In the genomic region with DNA sequence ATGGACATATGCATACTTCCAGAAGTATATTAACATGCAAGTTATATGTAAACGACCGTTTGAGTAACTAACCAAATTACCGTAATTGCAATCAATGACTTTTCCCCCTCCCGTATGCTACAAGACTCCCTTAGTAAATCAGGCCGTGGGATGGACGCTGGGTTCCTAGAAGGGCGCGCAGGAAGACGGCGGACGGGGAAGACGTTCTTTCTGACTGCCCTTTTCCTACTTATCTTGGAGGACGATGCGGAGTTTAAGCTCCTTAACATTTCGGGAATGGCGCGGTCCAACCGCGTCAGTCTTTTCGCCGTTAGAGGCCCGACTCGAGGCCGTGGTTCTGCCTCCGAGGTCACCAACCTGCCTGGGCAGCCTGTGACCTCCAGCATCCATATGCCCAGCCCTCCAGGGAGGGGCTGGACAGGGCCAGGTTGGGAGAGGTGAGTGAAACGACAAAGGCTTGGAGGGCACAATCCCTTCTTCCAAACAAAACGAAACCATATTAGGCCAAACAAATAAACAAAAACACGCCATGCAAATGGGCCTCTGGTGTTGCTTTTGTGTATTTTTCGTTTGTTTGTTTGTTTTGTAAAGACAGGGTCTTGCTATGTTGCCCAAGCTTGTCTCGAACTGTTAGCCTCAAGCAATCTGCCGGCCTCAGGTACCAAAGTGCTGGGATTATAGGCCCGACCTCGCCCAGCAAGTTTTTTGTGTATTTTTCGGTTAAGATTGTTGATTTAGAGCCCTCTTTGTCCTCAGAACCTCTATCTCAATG, we compare ENCODE assay signal across 8 cellular contexts. TPM values are rescaled to one million over a fixed set of nuclear protein-coding genes. Genes with fewer than 3 reads are reported as not detected.
DNase-seq lines count a peak whose midpoint lies in the region; ATAC-seq and TF ChIP-seq lines count a peak whose summit lies in the region.

No MANE protein-coding gene starts in this region.

- H3K27ac ChIP-seq in OCI-LY3 (ENCODE audit: low read length) (peak overlapping the region; percentile 77), dorsolateral prefrontal cortex (peak overlapping the region; percentile 83 to 98 (median 95)), uterus (peak overlapping the region; percentile 91 to 94)

- H3K9me3 Mint-ChIP-seq in Caco-2 (ENCODE audit: unreplicated experiment) (no peaks in the 10 kb centered on the region), mesothelial cell of epicardium (no peaks in the 10 kb centered on the region)

- H3K27ac Mint-ChIP-seq in Caco-2 (ENCODE audit: unreplicated experiment) (peak overlapping the region; percentile 95), mesothelial cell of epicardium (peak overlapping the region; percentile 99)

- ATAC-seq in GM21723 (IDR thresholded peaks at IDR 0.05; ENCODE audit: unreplicated experiment) = peak; percentile 8

- TF ChIP-seq CTCF in Caco-2 (IDR thresholded peaks at IDR 0.05; ENCODE audit: insufficient read depth in 1 of 2, low read depth in 1 of 2, low read length in 1 of 2, severe bottlenecking in 1 of 2, unreplicated experiment in 1 of 2) = no peak
- no peak for TF ChIP-seq CTCF in OCI-LY3 (IDR thresholded peaks at IDR 0.05; ENCODE audit: low read depth, low read length)
- no peak for TF ChIP-seq CTCF in dorsolateral prefrontal cortex (IDR thresholded peaks at IDR 0.05 in 54 of 56, conservative IDR thresholded peaks at IDR 0.05 in 2 of 56; ENCODE audit: low read depth in 1 of 56, partially characterized antibody in 56 of 56)
- no peak for TF ChIP-seq CTCF in mesothelial cell of epicardium (IDR thresholded peaks at IDR 0.05; ENCODE audit: unreplicated experiment)
- TF ChIP-seq CTCF in uterus (IDR thresholded peaks at IDR 0.05) = no peak

- peak overlapping the region; percentile 98 for H3K4me3 Mint-ChIP-seq in Caco-2 (ENCODE audit: unreplicated experiment)
- peak overlapping the region; percentile 85 for H3K4me3 Mint-ChIP-seq in mesothelial cell of epicardium

- H3K36me3 ChIP-seq in Caco-2 (ENCODE audit: control insufficient read depth, insufficient read depth, low read length) (peaks cover 2% of the 10 kb centered on the region; the same call in 1 of the 2 replicates), OCI-LY3 (replicated peaks; ENCODE audit: low read depth, low read length) (peaks cover 19% of the 10 kb centered on the region), uterus (no peaks in the 10 kb centered on the region)

- intact Hi-C loops in Caco-2 (cut with micrococcal nuclease; ENCODE audit: unreplicated experiment) (loop anchor here (1.0 to 2.0 kb wide), 3 partner anchors 14 to 47 kb away; no protein-coding TSS in a partner anchor), dorsolateral prefrontal cortex (cut with DNase I) (loop anchor here (1.0 to 5.0 kb wide), 2 partner anchors 46 kb away; a partner anchor contains a TSS), uterus (cut with DNase I; ENCODE audit: low total_unique reads) (no loop called here)

- H3K9me3 ChIP-seq in Caco-2 = no peaks in the 10 kb centered on the region
- H3K9me3 ChIP-seq in OCI-LY3 (ENCODE audit: insufficient read depth, low read length) = no peaks in the 10 kb centered on the region
- H3K9me3 ChIP-seq in uterus = no peaks in the 10 kb centered on the region

- peak overlapping the region; percentile 75 for H3K4me3 ChIP-seq in Caco-2 (ENCODE audit: low read depth, low read length)
- peak overlapping the region; percentile 93 for H3K4me3 ChIP-seq in OCI-LY3 (ENCODE audit: low read length)
- peak overlapping the region; percentile 49 to 96 (median 87) for H3K4me3 ChIP-seq in dorsolateral prefrontal cortex
- peak overlapping the region; percentile 61 to 62 for H3K4me3 ChIP-seq in uterus

- H2AFZ ChIP-seq in OCI-LY3 (ENCODE audit: low read depth, low read length) = peak overlapping the region; percentile 70

- POLR2A ChIA-PET in Caco-2 (lab: Charles Lee) = interaction anchor here (0.9 to 1.7 kb wide), 10 partner anchors 10 to 212 kb away, joined by 3 to 17 read pairs (median 4); a partner anchor contains a TSS

- H3K4me2 ChIP-seq in OCI-LY3 (ENCODE audit: low read length) = peak overlapping the region; percentile 98

- H3K79me2 ChIP-seq in OCI-LY3 (ENCODE audit: low read length) = peaks cover 30% of the 10 kb centered on the region

- H3K9ac ChIP-seq in OCI-LY3 (ENCODE audit: low read length) = peak overlapping the region; percentile 84

- H3K36me3 Mint-ChIP-seq in Caco-2 (ENCODE audit: insufficient read depth, unreplicated experiment) (peaks cover 18% of the 10 kb centered on the region), mesothelial cell of epicardium (peaks cover 2% of the 10 kb centered on the region)

- TF ChIP-seq POLR2A in uterus (IDR thresholded peaks at IDR 0.05) = no peak

- H3K4me1 ChIP-seq in Caco-2 (peaks cover 11% of the 10 kb centered on the region), OCI-LY3 (ENCODE audit: low read length) (peaks cover 20% of the 10 kb centered on the region), uterus (peaks cover 0 to 4% of the 10 kb centered on the region in 2 donors)

- H3K27me3 ChIP-seq in Caco-2 (replicated peaks; ENCODE audit: control insufficient read depth, insufficient read depth, low read length) = no peaks in the 10 kb centered on the region
- H3K27me3 ChIP-seq in OCI-LY3 (ENCODE audit: low read depth, low read length) = no peaks in the 10 kb centered on the region
- no peaks in the 10 kb centered on the region for H3K27me3 ChIP-seq in dorsolateral prefrontal cortex
- H3K27me3 ChIP-seq in uterus = no peaks in the 10 kb centered on the region

- H4K20me1 ChIP-seq in OCI-LY3 (ENCODE audit: insufficient read depth, low read length) = no peaks in the 10 kb centered on the region

- CTCF ChIA-PET in Caco-2 (lab: Charles Lee) = interaction anchor here (0.7 to 2.1 kb wide), 5 partner anchors 13 to 47 kb away, joined by 3 to 20 read pairs (median 4); a partner anchor contains a TSS

- H3K4me1 Mint-ChIP-seq in Caco-2 (ENCODE audit: low read depth, unreplicated experiment) (peaks cover 25% of the 10 kb centered on the region), mesothelial cell of epicardium (peaks cover 24% of the 10 kb centered on the region)

- DNase-seq in Caco-2 = peak in 1 of 2 experiments; percentile 50
- DNase-seq in dorsolateral prefrontal cortex = peak in 5 of 10 donors; percentile 18 to 56 (median 23)
- DNase-seq in mesothelial cell of epicardium (ENCODE audit: low spot score in 2 of 2, unreplicated experiment in 2 of 2) = no peak
- DNase-seq in uterus = peak in 1 of 2 donors; percentile 36
- DNase-seq in central memory CD4-positive, alpha-beta T cell = no peak
- DNase-seq in midbrain (lab: John Stamatoyannopoulos, UW) = no peak

- no TSS peak for BruUV-seq in Caco-2 (replicated peaks; lab: Mats Ljungman, UMichigan)

- H3K27me3 Mint-ChIP-seq in Caco-2 (ENCODE audit: insufficient read depth, unreplicated experiment) (no peaks in the 10 kb centered on the region), mesothelial cell of epicardium (ENCODE audit: low read depth) (no peaks in the 10 kb centered on the region)

RNA-seq across cellular contexts. Expression of a gene that starts 0.9 kb away (rescaled TPM):
- 49.7 and 52.7 TPM in 2 replicates for total RNA-seq in Caco-2 (2022)
- 100 to 1,000 TPM in 23 of 120 experiments, 10 to 100 TPM in 97; 67.1 to 120 (median 92.2) TPM for total RNA-seq in dorsolateral prefrontal cortex
- 67.2 to 77.6 TPM (median 73.7 TPM) in 3 replicates for total RNA-seq in mesothelial cell of epicardium
- total RNA-seq in uterus = 100 to 1,000 TPM in 1 of 4 donors, 10 to 100 TPM in 3; 15.9 to 155 (median 44.1) TPM

RNA-seq across cellular contexts. Expression of a gene that starts 19.0 kb away (rescaled TPM):
- 23.3 and 25.0 TPM in 2 replicates for total RNA-seq in Caco-2 (2022)
- total RNA-seq in dorsolateral prefrontal cortex = 10 to 100 TPM; 21.1 to 65.9 (median 38.7) TPM
- 82.8 to 89.5 TPM (median 88.2 TPM) in 3 replicates for total RNA-seq in mesothelial cell of epicardium
- total RNA-seq in uterus = 10 to 100 TPM; 22.9 to 66.4 (median 34.1) TPM

RNA-seq across cellular contexts. Expression of a gene that starts 44.4 kb away (rescaled TPM):
- total RNA-seq in Caco-2 (2022) (18.5 and 18.7 TPM in 2 replicates), dorsolateral prefrontal cortex (100 to 1,000 TPM in 1 of 120 experiments, 10 to 100 TPM in 119; 14.5 to 109 (median 42.1) TPM), mesothelial cell of epicardium (51.1 to 58.5 TPM (median 53.3 TPM) in 3 replicates), uterus (100 to 1,000 TPM in 1 of 4 donors, 10 to 100 TPM in 3; 38.2 to 108 (median 61.6) TPM)

RNA-seq across cellular contexts. Expression of a gene that starts 46.0 kb away (rescaled TPM):
- total RNA-seq in Caco-2 (2022) = 23.9 and 30.2 TPM in 2 replicates
- 10 to 100 TPM; 16.1 to 36.4 (median 25.3) TPM for total RNA-seq in dorsolateral prefrontal cortex
- 32.1 to 37.2 TPM (median 32.3 TPM) in 3 replicates for total RNA-seq in mesothelial cell of epicardium
- total RNA-seq in uterus = 10 to 100 TPM in 2 of 4 donors, 1 to 10 TPM in 2; 6.4 to 31.9 (median 10.9) TPM
